21 cellular contexts compared by ENCODE assay signal in the genomic region with DNA sequence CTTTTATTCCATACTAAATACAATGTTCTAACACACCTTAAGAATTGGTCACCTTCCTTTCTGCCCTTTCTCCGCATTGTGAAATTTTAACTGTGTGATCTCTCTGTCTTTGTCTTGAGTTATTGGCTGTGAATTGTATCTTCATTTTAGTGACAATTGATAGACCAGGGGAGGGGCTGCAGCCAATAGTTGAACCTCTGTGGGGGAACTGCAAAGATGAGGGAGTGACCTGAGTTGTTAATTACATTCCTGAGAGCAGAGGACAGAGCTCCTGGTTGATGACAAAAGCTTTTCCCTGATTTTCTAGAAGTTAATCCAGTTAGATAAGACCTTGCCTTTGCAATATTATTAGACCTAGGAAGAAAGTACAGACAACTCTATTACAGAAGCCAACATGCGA.
"Had no signal": no experiment of that assay in that cellular context is flagged by ENCODE, and none has a peak within 500 bp of the region (broad histone marks: within the 10 kb centered on the region; RNA-seq: fewer than 3 reads in every experiment).

No MANE protein-coding gene starts in this region.

- H3K4me2 ChIP-seq: hepatocyte had no signal

- H3K4me3 ChIP-seq: colonic mucosa, hepatocyte, left ventricle myocardium inferior, lower lobe of right lung, ovary, right atrium auricular region, stomach, thoracic aorta had no signal

- H3K27ac ChIP-seq: colonic mucosa, hepatocyte, left ventricle myocardium inferior, lower lobe of right lung, ovary, right atrium auricular region, stomach, thoracic aorta had no signal

- H3K36me3 ChIP-seq: colonic mucosa, left ventricle myocardium inferior, lower lobe of right lung, ovary, right atrium auricular region, stomach, thoracic aorta had no signal

- DNase-seq: colonic mucosa; dermis blood vessel endothelial cell; effector CD4-positive, alpha-beta T cell; foreskin melanocyte; head of caudate nucleus; kidney; left cardiac atrium; left ventricle myocardium inferior; lower lobe of right lung; naive thymus-derived CD4-positive, alpha-beta T cell; nephron progenitor cell; ovary; small intestine; stimulated activated CD4-positive, alpha-beta T cell treated with anti-CD3 and anti-CD28 coated beads, Interleukin-12 subunit alpha, Interleukin-12 subunit beta, amount 100 ng/mL, for 4 hours; stimulated activated naive CD4-positive, alpha-beta T cell; stomach; substantia nigra; trophoblast cell had no signal

- H3K79me2 ChIP-seq: hepatocyte had no signal

- H3K9me3 ChIP-seq: colonic mucosa, lower lobe of right lung, ovary, right atrium auricular region, stomach, thoracic aorta had no signal

- ATAC-seq: left cardiac atrium; lower lobe of right lung; naive thymus-derived CD4-positive, alpha-beta T cell had no signal

- H3K27me3 ChIP-seq: colonic mucosa, hepatocyte, ovary, right atrium auricular region, stomach had no signal

- H3K4me1 ChIP-seq: colonic mucosa, left ventricle myocardium inferior, lower lobe of right lung, right atrium auricular region, stomach had no signal
